Comparison of ENCODE assay signal across 14 cellular contexts in the genomic region with DNA sequence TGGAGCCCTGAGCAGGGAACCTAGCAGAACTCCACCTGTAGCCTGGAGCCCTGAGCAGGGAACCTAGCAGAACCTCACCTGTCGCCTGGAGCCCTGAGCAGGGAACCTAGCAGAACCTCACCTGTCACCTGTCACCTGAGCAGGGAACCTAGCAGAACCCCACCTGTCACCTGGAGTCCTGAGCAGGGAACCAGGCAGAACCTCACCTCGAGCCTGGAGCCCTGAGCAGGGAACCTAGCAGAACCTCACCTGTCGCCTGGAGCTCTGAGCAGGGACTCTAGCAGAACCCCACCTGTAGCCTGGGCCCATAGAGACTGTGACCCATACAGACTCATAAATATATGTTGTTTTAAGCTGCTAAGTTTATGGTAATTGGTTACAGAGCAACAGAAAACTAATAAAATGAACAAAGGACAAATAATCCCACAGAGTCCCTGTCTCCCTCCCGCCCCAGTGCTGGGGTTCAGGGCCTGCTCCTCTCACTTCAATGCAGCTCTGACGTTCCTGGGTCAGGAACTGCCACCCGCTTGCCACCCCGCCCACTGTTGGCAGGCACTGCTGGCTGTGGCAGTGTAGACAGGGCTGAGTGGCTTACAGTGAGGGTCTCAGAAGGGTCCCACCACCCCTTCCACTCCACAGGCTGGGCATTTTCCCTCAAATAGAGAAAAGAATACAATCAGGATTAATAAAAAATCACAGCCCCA.
"Had no signal": no experiment of that assay in that cellular context is flagged by ENCODE, and none has a peak within 500 bp of the region (broad histone marks: within the 10 kb centered on the region; RNA-seq: fewer than 3 reads in every experiment).

No MANE protein-coding gene starts in this region.

- H3K27ac Mint-ChIP-seq: natural killer cell, progenitor cell of endocrine pancreas had no signal

- H3K36me3 ChIP-seq: SJCRH30, tibial artery, vagina had no signal

- H3K27me3 Mint-ChIP-seq: progenitor cell of endocrine pancreas had no signal

- H3K27me3 ChIP-seq: esophagus squamous epithelium, left lung, SJCRH30, tibial artery, vagina had no signal

- ATAC-seq: left lung, natural killer cell, right cardiac atrium had no signal

- H3K4me3 Mint-ChIP-seq: natural killer cell had no signal

- DNase-seq: activated gamma-delta T cell treated with Interleukin-2 at 50 U/mL for 16 hours, esophagus squamous epithelium, hippocampal formation, left lung, mammary epithelial cell, natural killer cell, right cardiac atrium, SJCRH30, T-helper 2 cell had no signal

- FAIRE-seq: colon, keratinocyte had no signal

- H3K27ac ChIP-seq: left lung, SJCRH30, tibial artery, vagina had no signal

- H3K9me3 ChIP-seq: esophagus squamous epithelium, left lung, SJCRH30, tibial artery, vagina had no signal

- H3K4me1 ChIP-seq: left lung, SJCRH30, tibial artery, vagina had no signal

- H3K4me3 ChIP-seq: esophagus squamous epithelium, left lung, SJCRH30, tibial artery, vagina had no signal

- H3K9me3 Mint-ChIP-seq: natural killer cell had no signal
